In genomic region chr1:23460519-23460918, GRCh38 we compare ENCODE assay signal across 1 cellular context.
TF ChIP-seq lines count a peak whose summit lies in the region.

No MANE protein-coding gene starts in this region.

TF ChIP-seq in HepG2, 621 proteins besides CTCF, POLR2A, EP300 and RAD21 (continued from another document):
- TF ChIP-seq ZNF503 (CRISPR knock-in tag; IDR thresholded peaks at IDR 0.05) (no peak), CEBPZ (IDR thresholded peaks at IDR 0.05; ENCODE audit: low read length) (no peak), SNAPC5 (CRISPR knock-in tag; IDR thresholded peaks at IDR 0.05; ENCODE audit: borderline replicate concordance) (no peak), RBM22 (optimal IDR thresholded peaks at IDR 0.05; ENCODE audit: low read length) (no peak)
TF ChIP-seq in HepG2: peak in this region for 0.
